1 cellular context compared by ENCODE assay signal in genomic region chr15:90190606-90191343, GRCh38.
TF ChIP-seq lines count a peak whose summit lies in the region.

No MANE protein-coding gene starts in this region.

TF ChIP-seq in GM23338, 12 proteins besides CTCF, POLR2A, EP300 and RAD21 (continued from another document):
- no peak for TF ChIP-seq ZNF462 (CRISPR knock-in tag; IDR thresholded peaks at IDR 0.05)
- TF ChIP-seq EZH2phosphoT487 (IDR thresholded peaks at IDR 0.05; ENCODE audit: unreplicated experiment): no peak
TF ChIP-seq in GM23338: peak in this region for 0.
